Comparison of ENCODE assay signal across 34 cellular contexts in genomic region chr1:222038971-222039370, GRCh38.
"Had no signal": no experiment of that assay in that cellular context is flagged by ENCODE, and none has a peak within 500 bp of the region (broad histone marks: within the 10 kb centered on the region; RNA-seq: fewer than 3 reads in every experiment).

No MANE protein-coding gene starts in this region.

- H3K27ac Mint-ChIP-seq: activated CD4-positive, alpha-beta T cell treated with anti-CD3 and anti-CD28 coated beads for 36 hours; activated CD4-positive, alpha-beta T cell treated with anti-CD3 and anti-CD28 coated beads, Interleukin-2, amount 10 ng/mL, durations not matched to agents 7 days and 5 days; activated CD8-positive, alpha-beta T cell treated with anti-CD3 and anti-CD28 coated beads, Interleukin-2, amount 10 ng/mL, durations not matched to agents 7 days and 5 days; activated naive CD4-positive, alpha-beta T cell treated with anti-CD3 and anti-CD28 coated beads, Interleukin-2, amount 50 U/mL, for 24 hours; activated naive CD8-positive, alpha-beta T cell treated with anti-CD3 and anti-CD28 coated beads, Interleukin-2, amount 10 ng/mL, durations not matched to agents 7 days and 5 days; activated T-cell treated with anti-CD3 and anti-CD28 coated beads, Interleukin-2, amount 50 U/mL, for 24 hours; activated T-helper 2 cell treated with anti-CD3 and anti-CD28 coated beads, Interferon-gamma antibody, Interleukin-2, Interleukin-4, amounts not matched to agents 10 μg/mL and 5 μg/mL and 100 μg/mL, durations not matched to agents 14 hours and 24 hours and 36 hours; T-helper 1 cell treated with Interleukin-12 subunit alpha and Interleukin-12 subunit beta and Interleukin-4 antibody, amounts not matched to agents 30 μg/mL and 1 μg/mL, for 36 hours; T-helper 2 cell treated with Interferon-gamma antibody and Interleukin-4, amounts not matched to agents 5 μg/mL and 100 μg/mL, for 36 hours had no signal

- H3K4me1 Mint-ChIP-seq: activated CD4-positive, alpha-beta T cell treated with anti-CD3 and anti-CD28 coated beads for 36 hours; activated CD4-positive, alpha-beta T cell treated with anti-CD3 and anti-CD28 coated beads, Interleukin-2, amount 10 ng/mL, durations not matched to agents 7 days and 5 days; activated naive CD4-positive, alpha-beta T cell treated with anti-CD3 and anti-CD28 coated beads, Interleukin-2, amount 50 U/mL, for 24 hours had no signal

- H3K27ac ChIP-seq: SJCRH30, SK-N-MC had no signal

- H3K9me3 Mint-ChIP-seq: activated CD4-positive, alpha-beta T cell treated with anti-CD3 and anti-CD28 coated beads, Interleukin-2, amount 10 ng/mL, durations not matched to agents 7 days and 5 days; activated naive CD4-positive, alpha-beta T cell treated with anti-CD3 and anti-CD28 coated beads, Interleukin-2, amount 50 U/mL, for 24 hours; activated naive CD8-positive, alpha-beta T cell treated with anti-CD3 and anti-CD28 coated beads, Interleukin-2, amount 10 ng/mL, durations not matched to agents 7 days and 5 days; activated T-cell treated with anti-CD3 and anti-CD28 coated beads, Interleukin-2, amount 50 U/mL, for 24 hours; activated T-helper 2 cell treated with anti-CD3 and anti-CD28 coated beads, Interferon-gamma antibody, Interleukin-2, Interleukin-4, amounts not matched to agents 10 μg/mL and 5 μg/mL and 100 μg/mL, durations not matched to agents 14 hours and 24 hours and 36 hours; T-helper 1 cell treated with Interleukin-12 subunit alpha and Interleukin-12 subunit beta and Interleukin-4 antibody, amounts not matched to agents 30 μg/mL and 1 μg/mL, for 36 hours; T-helper 2 cell treated with Interferon-gamma antibody and Interleukin-4, amounts not matched to agents 5 μg/mL and 100 μg/mL, for 36 hours had no signal

- H3K27me3 ChIP-seq: MG63, SJCRH30 had no signal

- H3K4me3 Mint-ChIP-seq: activated CD4-positive, alpha-beta T cell treated with anti-CD3 and anti-CD28 coated beads for 36 hours; activated CD4-positive, alpha-beta T cell treated with anti-CD3 and anti-CD28 coated beads, Interleukin-2, amount 10 ng/mL, durations not matched to agents 7 days and 5 days; activated CD8-positive, alpha-beta T cell treated with anti-CD3 and anti-CD28 coated beads, Interleukin-2, amount 10 ng/mL, durations not matched to agents 7 days and 5 days; activated naive CD4-positive, alpha-beta T cell treated with anti-CD3 and anti-CD28 coated beads, Interleukin-2, amount 50 U/mL, for 24 hours; activated naive CD8-positive, alpha-beta T cell treated with anti-CD3 and anti-CD28 coated beads, Interleukin-2, amount 10 ng/mL, durations not matched to agents 7 days and 5 days; activated T-cell treated with anti-CD3 and anti-CD28 coated beads, Interleukin-2, amount 50 U/mL, for 24 hours; brain; T-helper 1 cell treated with Interleukin-12 subunit alpha and Interleukin-12 subunit beta and Interleukin-4 antibody, amounts not matched to agents 30 μg/mL and 1 μg/mL, for 36 hours; T-helper 2 cell treated with Interferon-gamma antibody and Interleukin-4, amounts not matched to agents 5 μg/mL and 100 μg/mL, for 36 hours had no signal

- FAIRE-seq: bronchial epithelial cell, TTC549 had no signal

- H3K36me3 Mint-ChIP-seq: activated naive CD4-positive, alpha-beta T cell treated with anti-CD3 and anti-CD28 coated beads, Interleukin-2, amount 50 U/mL, for 24 hours; activated naive CD8-positive, alpha-beta T cell treated with anti-CD3 and anti-CD28 coated beads, Interleukin-2, amount 10 ng/mL, durations not matched to agents 7 days and 5 days; brain had no signal

- H3K27me3 Mint-ChIP-seq: activated CD4-positive, alpha-beta T cell treated with anti-CD3 and anti-CD28 coated beads, Interleukin-2, amount 10 ng/mL, durations not matched to agents 7 days and 5 days; brain had no signal

- H3K9me3 ChIP-seq: MG63, SJCRH30 had no signal

- DNase-seq: activated CD4-positive, alpha-beta T cell treated with anti-CD3 and anti-CD28 coated beads for 36 hours; activated CD4-positive, alpha-beta T cell treated with anti-CD3 and anti-CD28 coated beads, Interleukin-2, amount 10 ng/mL, durations not matched to agents 7 days and 5 days; activated CD4-positive, alpha-beta T cell treated with anti-CD3 and anti-CD28 coated beads, Interleukin-2, amount 50 U/mL, for 48 hours; activated CD8-positive, alpha-beta T cell treated with anti-CD3 and anti-CD28 coated beads, Interleukin-2, amount 10 ng/mL, durations not matched to agents 7 days and 5 days; activated gamma-delta T cell; activated naive CD4-positive, alpha-beta T cell treated with Interleukin-2 at 50 U/mL for 16 hours; activated naive CD8-positive, alpha-beta T cell treated with anti-CD3 and anti-CD28 coated beads, Interleukin-2, amount 10 ng/mL, durations not matched to agents 7 days and 5 days; activated T-cell treated with anti-CD3 and anti-CD28 coated beads, Interleukin-2, amount 50 U/mL, for 24 hours; Kasumi-1; KG1; MG63; NCI-H1048; NCI-H1105 treated with DMSO at 0.1 percent for 48 hours; NCI-H1436; NCI-H1694; NCI-H1930; NCI-H2081 treated with DMSO at 0.1 percent for 48 hours; NCI-H226; NCI-H446 treated with DMSO at 0.1 percent for 48 hours; NCI-H524; NCI-H69; NCI-H82; SHP77; SJCRH30 had no signal

- H3K4me3 ChIP-seq: MG63, SJCRH30, SK-N-MC had no signal

- ATAC-seq: activated CD4-positive, alpha-beta T cell treated with anti-CD3 and anti-CD28 coated beads for 36 hours; activated CD4-positive, CD25-positive, alpha-beta regulatory T cell treated with anti-CD3 and anti-CD28 coated beads, Interleukin-2, amount 50 U/mL, for 24 hours; activated CD8-positive, alpha-beta T cell treated with anti-CD3 and anti-CD28 coated beads, Interleukin-2, amount 10 ng/mL, durations not matched to agents 7 days and 5 days; Panc1 had no signal

- H3K36me3 ChIP-seq: MG63, SJCRH30 had no signal
